In the genomic region with DNA sequence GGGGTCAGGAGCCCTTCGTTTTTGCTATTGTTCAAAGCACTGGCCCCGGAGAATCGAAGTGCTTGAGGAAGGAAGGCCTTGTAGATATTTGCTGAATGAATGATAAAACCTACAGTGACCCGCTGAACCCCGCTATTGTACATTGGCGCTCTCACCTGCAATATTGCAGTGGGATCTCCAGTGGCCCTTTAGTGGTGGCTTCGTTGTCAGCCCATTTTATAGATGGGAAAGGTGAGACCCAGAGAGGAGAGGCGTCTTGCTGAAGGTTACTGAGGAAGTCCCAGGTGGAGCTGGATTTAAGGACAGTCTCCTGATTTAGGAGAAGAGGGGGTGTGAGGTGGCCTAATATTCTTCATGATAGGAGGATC, we compare ENCODE assay signal across 8 cellular contexts. TPM values are rescaled to one million over a fixed set of nuclear protein-coding genes. Genes with fewer than 3 reads are reported as not detected.
DNase-seq lines count a peak whose midpoint lies in the region; ATAC-seq and TF ChIP-seq lines count a peak whose summit lies in the region.

No MANE protein-coding gene starts in this region.

- DNase-seq in GM23338 (ENCODE audit: low spot score) = no peak
- no peak for DNase-seq in WERI-Rb-1
- no peak for DNase-seq in glutamatergic neuron
- no peak for DNase-seq in COLO668 (lab: John Stamatoyannopoulos, UW; ENCODE audit: unreplicated experiment)
- no peak for DNase-seq in NCI-H1417 treated with DMSO at 0.1 percent for 48 hours (lab: John Stamatoyannopoulos, UW)
- no peak for DNase-seq in cortex of kidney (lab: John Stamatoyannopoulos, UW)

- TF ChIP-seq CTCF in GM23338 (conservative IDR thresholded peaks at IDR 0.05; ENCODE audit: low read depth in 2 of 2) (no peak; a peak in 1 of 4 replicates), WERI-Rb-1 (IDR thresholded peaks at IDR 0.05; ENCODE audit: low read depth, low read length) (no peak), glutamatergic neuron (IDR thresholded peaks at IDR 0.05; ENCODE audit: partially characterized antibody, unreplicated experiment) (peak; percentile 49)

- H3K9me3 ChIP-seq in WERI-Rb-1 (ENCODE audit: severe bottlenecking) (no peaks in the 10 kb centered on the region), skeletal muscle satellite cell (replicated peaks; ENCODE audit: low read length) (no peaks in the 10 kb centered on the region)

- H3K27me3 Mint-ChIP-seq in GM23338 (ENCODE audit: insufficient read depth, low read depth, poor library complexity) (peaks cover 38% of the 10 kb centered on the region), glutamatergic neuron (ENCODE audit: unreplicated experiment) (peaks cover 12% of the 10 kb centered on the region)

- H3K4me1 Mint-ChIP-seq in GM23338 (peaks cover 41% of the 10 kb centered on the region), glutamatergic neuron (ENCODE audit: low read depth, unreplicated experiment) (peaks cover 16% of the 10 kb centered on the region)

- no peaks in the 10 kb centered on the region for H3K36me3 ChIP-seq in GM23338 (ENCODE audit: insufficient read depth)
- peaks cover 6% of the 10 kb centered on the region for H3K36me3 ChIP-seq in WERI-Rb-1
- H3K36me3 ChIP-seq in skeletal muscle satellite cell (ENCODE audit: insufficient read depth, low read length) = peaks cover 14% of the 10 kb centered on the region

- peaks cover 14% of the 10 kb centered on the region for H3K27me3 ChIP-seq in GM23338 (ENCODE audit: insufficient read depth)
- no peaks in the 10 kb centered on the region for H3K27me3 ChIP-seq in WERI-Rb-1 (ENCODE audit: insufficient read depth, low read depth, severe bottlenecking)
- no peaks in the 10 kb centered on the region for H3K27me3 ChIP-seq in skeletal muscle satellite cell (ENCODE audit: control insufficient read depth, insufficient read depth, low read length)

- H3K9me3 Mint-ChIP-seq in GM23338 (no peaks in the 10 kb centered on the region), glutamatergic neuron (ENCODE audit: unreplicated experiment) (peaks cover 2% of the 10 kb centered on the region)

- H3K27ac Mint-ChIP-seq in GM23338 (peak overlapping the region; percentile 66; the same call in 1 of the 2 replicates), glutamatergic neuron (ENCODE audit: unreplicated experiment) (peak overlapping the region; percentile 70)

- peaks cover 21% of the 10 kb centered on the region for H3F3A ChIP-seq in GM23338 (replicated peaks; ENCODE audit: low read depth)

- H3K4me2 ChIP-seq in GM23338 = peak overlapping the region; percentile 99
- peak overlapping the region; percentile 90 for H3K4me2 ChIP-seq in skeletal muscle satellite cell (ENCODE audit: low read length)

- H2AFZ ChIP-seq in GM23338 = no peak overlapping the region

- no peaks in the 10 kb centered on the region for H3K9me2 ChIP-seq in GM23338 (ENCODE audit: insufficient read depth)

- H3K27ac ChIP-seq in GM23338 (ENCODE audit: low read depth) (peak overlapping the region; percentile 88), WERI-Rb-1 (no peak overlapping the region)

- H3K36me3 Mint-ChIP-seq in GM23338 (ENCODE audit: low read depth) (peaks cover 8% of the 10 kb centered on the region), glutamatergic neuron (ENCODE audit: unreplicated experiment) (no peaks in the 10 kb centered on the region)

- ATAC-seq in GM23338 = no peak
- ATAC-seq in GM19324 (IDR thresholded peaks at IDR 0.05; ENCODE audit: low FRiP score, unreplicated experiment) = no peak

- H3K4me3 ChIP-seq in GM23338 (peak overlapping the region; percentile 98), WERI-Rb-1 (ENCODE audit: low read depth, low read length) (peak overlapping the region; percentile 86), skeletal muscle satellite cell (ENCODE audit: low read length) (peak overlapping the region; percentile 94)

- H3K79me2 ChIP-seq in GM23338 (replicated peaks; ENCODE audit: insufficient read depth) = peaks cover 44% of the 10 kb centered on the region

- H3K4me3 Mint-ChIP-seq in GM23338 = peak overlapping the region; percentile 76
- H3K4me3 Mint-ChIP-seq in glutamatergic neuron (ENCODE audit: unreplicated experiment) = peak overlapping the region; percentile 96

- peaks cover 11% of the 10 kb centered on the region for H4K20me1 ChIP-seq in GM23338 (replicated peaks; ENCODE audit: insufficient read depth)

- peak overlapping the region; percentile 91 for H3K9ac ChIP-seq in skeletal muscle satellite cell (ENCODE audit: low read depth, low read length)

- peaks cover 49% of the 10 kb centered on the region for H3K4me1 ChIP-seq in GM23338 (ENCODE audit: insufficient read depth)
- H3K4me1 ChIP-seq in skeletal muscle satellite cell (ENCODE audit: control insufficient read depth, insufficient read depth, low read length) = peaks cover 43% of the 10 kb centered on the region

TF ChIP-seq in GM23338, 12 proteins besides CTCF, POLR2A, EP300 and RAD21 (continues in another document):
- TF ChIP-seq, protein P1, sequence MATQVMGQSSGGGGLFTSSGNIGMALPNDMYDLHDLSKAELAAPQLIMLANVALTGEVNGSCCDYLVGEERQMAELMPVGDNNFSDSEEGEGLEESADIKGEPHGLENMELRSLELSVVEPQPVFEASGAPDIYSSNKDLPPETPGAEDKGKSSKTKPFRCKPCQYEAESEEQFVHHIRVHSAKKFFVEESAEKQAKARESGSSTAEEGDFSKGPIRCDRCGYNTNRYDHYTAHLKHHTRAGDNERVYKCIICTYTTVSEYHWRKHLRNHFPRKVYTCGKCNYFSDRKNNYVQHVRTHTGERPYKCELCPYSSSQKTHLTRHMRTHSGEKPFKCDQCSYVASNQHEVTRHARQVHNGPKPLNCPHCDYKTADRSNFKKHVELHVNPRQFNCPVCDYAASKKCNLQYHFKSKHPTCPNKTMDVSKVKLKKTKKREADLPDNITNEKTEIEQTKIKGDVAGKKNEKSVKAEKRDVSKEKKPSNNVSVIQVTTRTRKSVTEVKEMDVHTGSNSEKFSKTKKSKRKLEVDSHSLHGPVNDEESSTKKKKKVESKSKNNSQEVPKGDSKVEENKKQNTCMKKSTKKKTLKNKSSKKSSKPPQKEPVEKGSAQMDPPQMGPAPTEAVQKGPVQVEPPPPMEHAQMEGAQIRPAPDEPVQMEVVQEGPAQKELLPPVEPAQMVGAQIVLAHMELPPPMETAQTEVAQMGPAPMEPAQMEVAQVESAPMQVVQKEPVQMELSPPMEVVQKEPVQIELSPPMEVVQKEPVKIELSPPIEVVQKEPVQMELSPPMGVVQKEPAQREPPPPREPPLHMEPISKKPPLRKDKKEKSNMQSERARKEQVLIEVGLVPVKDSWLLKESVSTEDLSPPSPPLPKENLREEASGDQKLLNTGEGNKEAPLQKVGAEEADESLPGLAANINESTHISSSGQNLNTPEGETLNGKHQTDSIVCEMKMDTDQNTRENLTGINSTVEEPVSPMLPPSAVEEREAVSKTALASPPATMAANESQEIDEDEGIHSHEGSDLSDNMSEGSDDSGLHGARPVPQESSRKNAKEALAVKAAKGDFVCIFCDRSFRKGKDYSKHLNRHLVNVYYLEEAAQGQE (IDR thresholded peaks at IDR 0.05; ENCODE audit: unreplicated experiment) = no peak
- TF ChIP-seq ZNF114 (CRISPR knock-in tag; IDR thresholded peaks at IDR 0.05) (no peak), NANOG (IDR thresholded peaks at IDR 0.05; ENCODE audit: borderline replicate concordance) (no peak), EZH2phosphoT487 (IDR thresholded peaks at IDR 0.05; ENCODE audit: unreplicated experiment) (no peak), ZNF331 (CRISPR knock-in tag; IDR thresholded peaks at IDR 0.05; ENCODE audit: low read depth) (no peak)

RNA-seq across cellular contexts. Expression of a gene that starts 1.2 kb away (rescaled TPM):
- 17.7 and 19.0 TPM in 2 replicates for total RNA-seq in GM23338 (2014; rRNA removed; shearing (Covaris generic))
- polyA plus RNA-seq in GM23338 (2016; fragmentation: Nextera tagmentation; extraction: Ambion mirVana) = 16.1 and 18.2 TPM in 2 replicates
- 23.5 TPM for total RNA-seq in glutamatergic neuron (ENCODE audit: unreplicated experiment)
- total RNA-seq in skeletal muscle satellite cell (2012; rRNA removed) = 18.0 and 36.9 TPM in 2 replicates

RNA-seq across cellular contexts. Expression of a gene that starts 17.8 kb away (rescaled TPM):
- total RNA-seq in GM23338 (2014; rRNA removed; shearing (Covaris generic)) = 54.1 and 59.0 TPM in 2 replicates
- 64.3 and 66.4 TPM in 2 replicates for polyA plus RNA-seq in GM23338 (2016; fragmentation: Nextera tagmentation; extraction: Ambion mirVana)
- total RNA-seq in glutamatergic neuron (ENCODE audit: unreplicated experiment) = 121 TPM
- total RNA-seq in skeletal muscle satellite cell (2012; rRNA removed) = 32.3 and 34.5 TPM in 2 replicates

RNA-seq across cellular contexts. Expression of a gene that starts 38.7 kb away (rescaled TPM):
- total RNA-seq in GM23338 (2014; rRNA removed; shearing (Covaris generic)) = 3.0 and 3.5 TPM in 2 replicates
- 1.2 and 1.5 TPM in 2 replicates for polyA plus RNA-seq in GM23338 (2016; fragmentation: Nextera tagmentation; extraction: Ambion mirVana)
- 3.8 TPM for total RNA-seq in glutamatergic neuron (ENCODE audit: unreplicated experiment)
- under 0.01 TPM in 1 of 2 replicates, not detected in the other for total RNA-seq in skeletal muscle satellite cell (2012; rRNA removed)

RNA-seq across cellular contexts. Expression of a gene that starts 54.1 kb away (rescaled TPM):
- 25.9 and 30.4 TPM in 2 replicates for total RNA-seq in GM23338 (2014; rRNA removed; shearing (Covaris generic))
- 17.4 and 22.5 TPM in 2 replicates for polyA plus RNA-seq in GM23338 (2016; fragmentation: Nextera tagmentation; extraction: Ambion mirVana)
- 8.6 TPM for total RNA-seq in glutamatergic neuron (ENCODE audit: unreplicated experiment)
- total RNA-seq in skeletal muscle satellite cell (2012; rRNA removed) = 6.6 and 12.7 TPM in 2 replicates
